ENCODE assay signal across 16 cellular contexts in genomic region chr17:36085710-36086268, GRCh38. TPM values are rescaled to one million over a fixed set of nuclear protein-coding genes. Genes with fewer than 3 reads are reported as not detected.
DNase-seq lines count a peak whose midpoint lies in the region; ATAC-seq, FAIRE-seq and TF ChIP-seq lines count a peak whose summit lies in the region.
"Had no signal": no experiment of that assay in that cellular context is flagged by ENCODE, and none has a peak within 500 bp of the region (broad histone marks: within the 10 kb centered on the region; RNA-seq: fewer than 3 reads in every experiment).

No MANE protein-coding gene starts in this region.

- intact Hi-C loops in GM12878 (cut with micrococcal nuclease; ENCODE audit: unreplicated experiment) (no loop called here), left lung (cut with DNase I) (no loop called here)

- RAD21 ChIA-PET in GM12878 (lab: Charles Lee; ENCODE audit: unreplicated experiment), result interaction anchor here (0.6 to 7.9 kb wide), 12 partner anchors 13 to 236 kb away, joined by 3 to 75 read pairs (median 4); partner anchors contain the start of gene CCL4

- POLR2A ChIA-PET in GM12878 (lab: Charles Lee), result interaction anchor here (0.7 to 1.7 kb wide), 5 partner anchors 13 to 430 kb away, joined by 3 to 7 read pairs (median 4); no protein-coding TSS in a partner anchor

- H3K4me2 ChIP-seq in GM12878 (ENCODE audit: control insufficient read depth, insufficient read depth), result no peak overlapping the region

- peak; percentile 23 for DNase-seq in Ammon's horn (ENCODE audit: low spot score)
- peak; percentile 21 for DNase-seq in KG1 (lab: John Stamatoyannopoulos, UW)
- DNase-seq in GM12878 (ENCODE audit: low read depth, low spot score), result no peak
- DNase-seq in left lung, result no peak
- DNase-seq in hippocampal formation (lab: John Stamatoyannopoulos, UW), result no peak
- DNase-seq in AG08395 (ENCODE audit: low spot score), result no peak
- DNase-seq in activated naive CD8-positive, alpha-beta T cell treated with anti-CD3 and anti-CD28 coated beads, Interleukin-2, amount 50 U/mL, for 24 hours, result no peak
- DNase-seq: activated gamma-delta T cell treated with Interleukin-2 at 50 U/mL for 16 hours, foreskin melanocyte, NCI-H345 had no signal

- TF ChIP-seq EP300 in GM12878 (IDR thresholded peaks at IDR 0.05; ENCODE audit: borderline replicate concordance in 1 of 2, control insufficient read depth in 1 of 2, low read depth in 2 of 2, low read length in 2 of 2), result no peak

- H3K4me1 Mint-ChIP-seq in activated naive CD8-positive, alpha-beta T cell treated with anti-CD3 and anti-CD28 coated beads, Interleukin-2, amount 50 U/mL, for 24 hours, result peaks cover 76% of the 10 kb centered on the region

- no peak for TF ChIP-seq POLR2A in GM12878 (IDR thresholded peaks at IDR 0.05; ENCODE audit: low read depth, low read length)

- H3K79me2 ChIP-seq in GM12878 (ENCODE audit: control insufficient read depth, insufficient read depth, low read length), result peaks cover 2% of the 10 kb centered on the region; the same call in 1 of the 2 replicates

- no peak for ATAC-seq in GM12878
- peak; percentile 60 for ATAC-seq in left lung
- no peak for ATAC-seq in HG03565 (IDR thresholded peaks at IDR 0.05; ENCODE audit: unreplicated experiment)
- ATAC-seq in activated naive CD8-positive, alpha-beta T cell treated with anti-CD3 and anti-CD28 coated beads, Interleukin-2, amount 50 U/mL, for 24 hours, result no peak

- no peak overlapping the region for H3K9ac ChIP-seq in GM12878 (ENCODE audit: control insufficient read depth, insufficient read depth, low read length)

- H3K36me3 ChIP-seq in GM12878 (ENCODE audit: control insufficient read depth in 2 of 2, insufficient read depth in 2 of 2, low read length in 1 of 2) (no peaks in the 10 kb centered on the region), left lung (no peaks in the 10 kb centered on the region)
- H3K36me3 ChIP-seq: prostate gland had no signal

- no peak overlapping the region for H3K27ac Mint-ChIP-seq in activated naive CD8-positive, alpha-beta T cell treated with anti-CD3 and anti-CD28 coated beads, Interleukin-2, amount 50 U/mL, for 24 hours

- no peak overlapping the region for H2AFZ ChIP-seq in GM12878 (ENCODE audit: control insufficient read depth, low read depth, low read length)

- no peaks in the 10 kb centered on the region for H4K20me1 ChIP-seq in GM12878 (ENCODE audit: control insufficient read depth, insufficient read depth)

- H3K9me3 Mint-ChIP-seq in activated naive CD8-positive, alpha-beta T cell treated with anti-CD3 and anti-CD28 coated beads, Interleukin-2, amount 50 U/mL, for 24 hours, result no peaks in the 10 kb centered on the region

- peaks cover 49% of the 10 kb centered on the region for H3K4me1 ChIP-seq in GM12878 (ENCODE audit: control insufficient read depth, insufficient read depth, low read length)
- H3K4me1 ChIP-seq in left lung, result peaks cover 3 to 60% of the 10 kb centered on the region in 2 donors
- H3K4me1 ChIP-seq: prostate gland had no signal

- H3K27me3 ChIP-seq in GM12878 (replicated peaks in 1 of 2; ENCODE audit: control insufficient read depth in 2 of 2, insufficient read depth in 2 of 2, low read length in 1 of 2) (no peaks in the 10 kb centered on the region), left lung (no peaks in the 10 kb centered on the region)

- H3K27ac ChIP-seq in GM12878 (ENCODE audit: control insufficient read depth, insufficient read depth) (peak overlapping the region; percentile 24; the same call in 1 of the 2 replicates), left lung (peak overlapping the region in 1 of 2 donors; percentile 60)
- H3K27ac ChIP-seq: prostate gland, RWPE1 had no signal

- no peak for FAIRE-seq in GM12878 (lab: Jason Lieb, UNC)
- FAIRE-seq: G401.6 had no signal

- SMC1A ChIA-PET in GM12878 (lab: Charles Lee; ENCODE audit: uncharacterized antibody, unreplicated experiment), result interaction anchor here (1.2 to 2.5 kb wide), 10 partner anchors 10 to 116 kb away, joined by 3 to 22 read pairs (median 6); no protein-coding TSS in a partner anchor

- WGBS in GM12878 (ENCODE audit: insufficient coverage, insufficient replicate concordance, low lambda C conversion rate, missing lambda C conversion rate), result 70% methylated on average over 2 of the region's 2 CpGs

- H3K9me3 ChIP-seq in GM12878 (replicated peaks; ENCODE audit: control insufficient read depth, insufficient read depth, low read length) (no peaks in the 10 kb centered on the region), left lung (no peaks in the 10 kb centered on the region)
- H3K9me3 ChIP-seq: prostate gland had no signal

- CTCF ChIA-PET in GM12878 (lab: Yijun Ruan, JAX), result interaction anchor here (1.1 to 2.8 kb wide), 7 partner anchors 13 to 116 kb away, joined by 3 to 27 read pairs (median 4); no protein-coding TSS in a partner anchor

- peaks cover 9% of the 10 kb centered on the region for H3K36me3 Mint-ChIP-seq in activated naive CD8-positive, alpha-beta T cell treated with anti-CD3 and anti-CD28 coated beads, Interleukin-2, amount 50 U/mL, for 24 hours (ENCODE audit: low read depth)

- H3K4me3 Mint-ChIP-seq in activated naive CD8-positive, alpha-beta T cell treated with anti-CD3 and anti-CD28 coated beads, Interleukin-2, amount 50 U/mL, for 24 hours, result no peak overlapping the region

- TF ChIP-seq CTCF in GM12878 (IDR thresholded peaks at IDR 0.05 in 2 of 3, conservative IDR thresholded peaks at IDR 0.05 in 1 of 3; ENCODE audit: control insufficient read depth in 2 of 3, extremely low read depth in 1 of 3, insufficient read depth in 1 of 3, low read depth in 3 of 3, low read length in 3 of 3), result no peak
- TF ChIP-seq CTCF in left lung (IDR thresholded peaks at IDR 0.05), result no peak

- no TSS peak for BruUV-seq in GM12878 (replicated peaks; lab: Mats Ljungman, UMichigan)

- H3K27me3 Mint-ChIP-seq in activated naive CD8-positive, alpha-beta T cell treated with anti-CD3 and anti-CD28 coated beads, Interleukin-2, amount 50 U/mL, for 24 hours, result peaks cover 4% of the 10 kb centered on the region

- in situ Hi-C loops in GM12878 (cut with MboI), result loop anchor here (5.0 kb wide), 1 partner anchor 112 kb away; the partner anchor contains the start of genes CCL3L1 and CCL3L3

- H3K4me3 ChIP-seq in GM12878 (no peak overlapping the region), left lung (no peak overlapping the region)
- H3K4me3 ChIP-seq: lung, prostate gland had no signal

- no peak for TF ChIP-seq RAD21 in GM12878 (IDR thresholded peaks at IDR 0.05; ENCODE audit: insufficient read depth, low read depth, low read length)

RNA-seq across cellular contexts. Expression of gene CCL3, which starts 4.2 kb away (rescaled TPM):
- total RNA-seq in GM12878 (2013; cell fraction: nucleolus; rRNA removed), result 131 and 132 TPM in 2 replicates
- total RNA-seq in GM12878 (2014; rRNA removed) (262 and 269 TPM in 2 replicates), GM12878 (2014; rRNA removed; fragmentation: Illumina TruSeq; extraction: Trizol) (208 and 210 TPM in 2 replicates), GM12878 (2021) (189 and 197 TPM in 2 replicates), left lung (10 to 100 TPM in 1 of 2 donors, 1 to 10 TPM in 1; 3.2 to 40.9 TPM)
- polyA plus RNA-seq in GM12878 (2011; ENCODE audit: low read depth), result 155 TPM
- polyA plus RNA-seq in GM12878 (2011; rRNA removed) (330 and 1,488 TPM in 2 replicates), GM12878 (2014; fragmentation: Illumina TruSeq; extraction: Trizol) (72.6 and 143 TPM in 2 replicates), GM12878 (2014; fragmentation: Nextera tagmentation; extraction: Ambion mirVana) (100 to 1,000 TPM; 240 to 318 TPM), GM12878 (2014; rRNA removed) (169 and 181 TPM in 2 replicates), GM12878 (2016; fragmentation: Nextera tagmentation; extraction: Ambion mirVana) (10 to 100 TPM; 96.5 to 99.9 TPM)
- polyA plus RNA-seq in GM12878 (2011; cell fraction: cytosol; rRNA removed), result 1,075 and 1,156 TPM in 2 replicates
- polyA plus RNA-seq in GM12878 (2011; cell fraction: nucleus; rRNA removed), result 866 and 1,038 TPM in 2 replicates
- 156 and 169 TPM in 2 replicates for polyA plus RNA-seq in GM12878 (2012)
- 415 and 439 TPM in 2 replicates for polyA minus RNA-seq in GM12878 (2011; rRNA and poly(A)+ RNA removed)
- 515 and 603 TPM in 2 replicates for polyA minus RNA-seq in GM12878 (2011; cell fraction: cytosol; rRNA and poly(A)+ RNA removed)
- polyA minus RNA-seq in GM12878 (2011; cell fraction: nucleus; rRNA and poly(A)+ RNA removed), result 1,135 and 1,325 TPM in 2 replicates
- total RNA-seq: prostate gland had no signal

RNA-seq across cellular contexts. Expression of gene CCL4, which starts 17.8 kb away (rescaled TPM):
- total RNA-seq in GM12878 (2013; cell fraction: nucleolus; rRNA removed), result 8.8 and 9.5 TPM in 2 replicates
- 77.8 and 78.7 TPM in 2 replicates for total RNA-seq in GM12878 (2014; rRNA removed)
- total RNA-seq in GM12878 (2014; rRNA removed; fragmentation: Illumina TruSeq; extraction: Trizol), result 80.1 and 85.0 TPM in 2 replicates
- 50.8 and 54.8 TPM in 2 replicates for total RNA-seq in GM12878 (2021)
- 32.1 TPM for polyA plus RNA-seq in GM12878 (2011; ENCODE audit: low read depth)
- polyA plus RNA-seq in GM12878 (2011; rRNA removed), result 524 and 741 TPM in 2 replicates
- polyA plus RNA-seq in GM12878 (2011; cell fraction: cytosol; rRNA removed), result 616 and 746 TPM in 2 replicates
- polyA plus RNA-seq in GM12878 (2011; cell fraction: nucleus; rRNA removed), result 311 and 571 TPM in 2 replicates
- polyA plus RNA-seq in GM12878 (2012), result 19.0 and 53.7 TPM in 2 replicates
- 76.3 and 86.9 TPM in 2 replicates for polyA plus RNA-seq in GM12878 (2014; fragmentation: Illumina TruSeq; extraction: Trizol)
- polyA plus RNA-seq in GM12878 (2014; fragmentation: Nextera tagmentation; extraction: Ambion mirVana), result 100 to 1,000 TPM; 357 to 425 TPM
- 87.3 and 96.6 TPM in 2 replicates for polyA plus RNA-seq in GM12878 (2014; rRNA removed)
- polyA plus RNA-seq in GM12878 (2016; fragmentation: Nextera tagmentation; extraction: Ambion mirVana), result 10 to 100 TPM; 18.7 to 20.5 TPM
- 445 and 610 TPM in 2 replicates for polyA minus RNA-seq in GM12878 (2011; rRNA and poly(A)+ RNA removed)
- polyA minus RNA-seq in GM12878 (2011; cell fraction: cytosol; rRNA and poly(A)+ RNA removed), result 254 and 292 TPM in 2 replicates
- polyA minus RNA-seq in GM12878 (2011; cell fraction: nucleus; rRNA and poly(A)+ RNA removed), result 194 and 212 TPM in 2 replicates
- 10 to 100 TPM in 1 of 2 donors, 1 to 10 TPM in 1; 6.4 to 62.0 TPM for total RNA-seq in left lung

RNA-seq across cellular contexts. Expression of gene CCL18, which starts 21.7 kb away (rescaled TPM):
- total RNA-seq in GM12878 (2013; cell fraction: nucleolus; rRNA removed), result not detected in 2 replicates
- total RNA-seq in GM12878 (2014; rRNA removed) (not detected in 2 replicates), GM12878 (2014; rRNA removed; fragmentation: Illumina TruSeq; extraction: Trizol) (not detected in 2 replicates), GM12878 (2021) (not detected in 2 replicates), left lung (100 to 1,000 TPM; 227 to 348 TPM)
- not detected for polyA plus RNA-seq in GM12878 (2011; ENCODE audit: low read depth)
- polyA plus RNA-seq in GM12878 (2011; rRNA removed) (0.26 TPM in 1 of 2 replicates, not detected in the other), GM12878 (2014; fragmentation: Illumina TruSeq; extraction: Trizol) (not detected in 2 replicates), GM12878 (2014; fragmentation: Nextera tagmentation; extraction: Ambion mirVana) (not detected), GM12878 (2014; rRNA removed) (not detected in 2 replicates), GM12878 (2016; fragmentation: Nextera tagmentation; extraction: Ambion mirVana) (not detected)
- polyA plus RNA-seq in GM12878 (2011; cell fraction: cytosol; rRNA removed), result 0.27 TPM in 2 replicates
- polyA plus RNA-seq in GM12878 (2011; cell fraction: nucleus; rRNA removed), result not detected in 2 replicates
- not detected in 2 replicates for polyA plus RNA-seq in GM12878 (2012)
- 0.36 and 0.37 TPM in 2 replicates for polyA minus RNA-seq in GM12878 (2011; rRNA and poly(A)+ RNA removed)
- polyA minus RNA-seq in GM12878 (2011; cell fraction: cytosol; rRNA and poly(A)+ RNA removed), result not detected in 2 replicates
- not detected in 2 replicates for polyA minus RNA-seq in GM12878 (2011; cell fraction: nucleus; rRNA and poly(A)+ RNA removed)
- total RNA-seq: cerebellum had no signal

Comparison
In these comparisons a context has a peak if more than half of its experiments do, and no peak if none do; other contexts are left out.
1. DNase-seq: peak in Ammon's horn (single experiment) and KG1 (single experiment); none in GM12878 (single experiment), left lung (0 of 2), hippocampal formation (0 of 2), AG08395 (single experiment) and activated naive CD8-positive, alpha-beta T cell treated with anti-CD3 and anti-CD28 coated beads, Interleukin-2, amount 50 U/mL, for 24 hours (single experiment).
2. RNA of gene CCL18, which starts 21.7 kb away (total RNA-seq): 227 to 348 TPM in left lung; not detected in GM12878; every median in the first group is over 100 times any median in the second.